ENCODE assay signal across 1 cellular context in the genomic region with DNA sequence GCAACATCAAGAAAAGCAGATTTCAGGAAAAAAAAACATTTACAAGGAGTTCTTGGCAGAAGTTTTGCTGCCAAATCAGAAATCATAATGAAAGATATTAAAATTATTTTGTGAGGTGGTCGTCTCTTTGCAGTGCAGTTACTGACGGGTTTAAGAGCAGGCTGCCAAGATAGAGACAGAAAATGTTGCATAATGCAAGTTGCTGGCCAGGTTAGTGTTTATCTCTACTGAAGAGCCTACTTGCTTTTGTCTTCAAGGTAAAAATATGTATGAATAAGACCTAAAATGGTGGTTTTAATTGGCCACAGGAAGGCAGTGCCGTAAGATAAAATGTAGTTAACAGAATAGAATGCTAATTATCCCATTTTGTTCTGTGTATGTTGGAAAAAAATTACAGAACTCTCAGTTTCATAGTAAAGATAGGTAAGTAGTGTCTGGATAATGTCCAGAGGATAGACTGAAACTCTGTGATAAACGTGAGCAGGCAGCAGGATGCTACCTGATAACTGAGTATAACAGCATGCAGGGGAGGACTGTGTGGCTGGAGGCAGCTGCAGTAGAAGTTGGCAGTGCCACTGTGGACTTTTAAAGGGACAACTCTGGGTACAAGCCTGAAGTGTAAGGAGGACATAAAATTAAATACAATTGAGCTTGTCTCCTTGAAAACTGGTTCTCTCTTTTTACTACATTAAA.
TF ChIP-seq lines count a peak whose summit lies in the region.

No MANE protein-coding gene starts in this region.

TF ChIP-seq in HEK293, 187 proteins besides CTCF, POLR2A, EP300 and RAD21 (continued from another document):
- TF ChIP-seq, protein P1, sequence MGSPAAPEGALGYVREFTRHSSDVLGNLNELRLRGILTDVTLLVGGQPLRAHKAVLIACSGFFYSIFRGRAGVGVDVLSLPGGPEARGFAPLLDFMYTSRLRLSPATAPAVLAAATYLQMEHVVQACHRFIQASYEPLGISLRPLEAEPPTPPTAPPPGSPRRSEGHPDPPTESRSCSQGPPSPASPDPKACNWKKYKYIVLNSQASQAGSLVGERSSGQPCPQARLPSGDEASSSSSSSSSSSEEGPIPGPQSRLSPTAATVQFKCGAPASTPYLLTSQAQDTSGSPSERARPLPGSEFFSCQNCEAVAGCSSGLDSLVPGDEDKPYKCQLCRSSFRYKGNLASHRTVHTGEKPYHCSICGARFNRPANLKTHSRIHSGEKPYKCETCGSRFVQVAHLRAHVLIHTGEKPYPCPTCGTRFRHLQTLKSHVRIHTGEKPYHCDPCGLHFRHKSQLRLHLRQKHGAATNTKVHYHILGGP (tag by site-specific recombination; IDR thresholded peaks at IDR 0.05) = no peak
- no peak for TF ChIP-seq KLF16 (tag by site-specific recombination; IDR thresholded peaks at IDR 0.05)
- no peak for TF ChIP-seq ZNF391 (tag by site-specific recombination; IDR thresholded peaks at IDR 0.05; ENCODE audit: borderline replicate concordance, low read depth)
